In genomic region chr20:9531581-9531980, GRCh38 we compare ENCODE assay signal across 24 cellular contexts. TPM values are rescaled to one million over a fixed set of nuclear protein-coding genes. Genes with fewer than 3 reads are reported as not detected.
"Had no signal": no experiment of that assay in that cellular context is flagged by ENCODE, and none has a peak within 500 bp of the region (broad histone marks: within the 10 kb centered on the region; RNA-seq: fewer than 3 reads in every experiment).

No MANE protein-coding gene starts in this region.

- H3K4me1 ChIP-seq: foreskin keratinocyte, lower lobe of right lung, sigmoid colon, tibial nerve had no signal

- ATAC-seq: activated CD8-positive, alpha-beta T cell treated with anti-CD3 and anti-CD28 coated beads, Interleukin-2, amount 10 ng/mL, durations not matched to agents 7 days and 5 days; foreskin keratinocyte; left lobe of liver; lower lobe of right lung; naive thymus-derived CD4-positive, alpha-beta T cell had no signal

- H3K4me3 Mint-ChIP-seq: activated CD8-positive, alpha-beta T cell treated with anti-CD3 and anti-CD28 coated beads, Interleukin-2, amount 10 ng/mL, durations not matched to agents 7 days and 5 days; activated naive CD4-positive, alpha-beta T cell treated with anti-CD3 and anti-CD28 coated beads, Interleukin-2, amount 50 U/mL, for 24 hours; activated T-helper 1 cell treated with anti-CD3 and anti-CD28 coated beads, Interleukin-12 subunit alpha, Interleukin-12 subunit beta, Interleukin-2, Interleukin-4 antibody, amounts not matched to agents 30 ng/mL and 10 ng/mL and 1 ng/mL, durations not matched to agents 14 hours and 24 hours and 36 hours; immature natural killer cell; naive thymus-derived CD4-positive, alpha-beta T cell; neural crest cell had no signal

- H3K27ac ChIP-seq: foreskin keratinocyte, lower lobe of right lung, sigmoid colon, tibial nerve had no signal

- H3K27me3 Mint-ChIP-seq: activated naive CD4-positive, alpha-beta T cell treated with anti-CD3 and anti-CD28 coated beads, Interleukin-2, amount 50 U/mL, for 24 hours had no signal

- H3K27me3 ChIP-seq: foreskin keratinocyte, sigmoid colon, tibial nerve had no signal

- H3K36me3 Mint-ChIP-seq: activated naive CD4-positive, alpha-beta T cell treated with anti-CD3 and anti-CD28 coated beads, Interleukin-2, amount 50 U/mL, for 24 hours; immature natural killer cell; naive thymus-derived CD4-positive, alpha-beta T cell had no signal

- H3K27ac Mint-ChIP-seq: activated CD8-positive, alpha-beta T cell treated with anti-CD3 and anti-CD28 coated beads, Interleukin-2, amount 10 ng/mL, durations not matched to agents 7 days and 5 days; activated naive CD4-positive, alpha-beta T cell treated with anti-CD3 and anti-CD28 coated beads, Interleukin-2, amount 50 U/mL, for 24 hours; activated T-helper 1 cell treated with anti-CD3 and anti-CD28 coated beads, Interleukin-12 subunit alpha, Interleukin-12 subunit beta, Interleukin-2, Interleukin-4 antibody, amounts not matched to agents 30 ng/mL and 10 ng/mL and 1 ng/mL, durations not matched to agents 14 hours and 24 hours and 36 hours; immature natural killer cell; naive thymus-derived CD4-positive, alpha-beta T cell had no signal

- H3K9me3 Mint-ChIP-seq: activated naive CD4-positive, alpha-beta T cell treated with anti-CD3 and anti-CD28 coated beads, Interleukin-2, amount 50 U/mL, for 24 hours; activated T-helper 1 cell treated with anti-CD3 and anti-CD28 coated beads, Interleukin-12 subunit alpha, Interleukin-12 subunit beta, Interleukin-2, Interleukin-4 antibody, amounts not matched to agents 30 ng/mL and 10 ng/mL and 1 ng/mL, durations not matched to agents 14 hours and 24 hours and 36 hours had no signal

- DNase-seq: activated CD4-positive, alpha-beta T cell treated with anti-CD3 and anti-CD28 coated beads for 1 hour; activated CD4-positive, alpha-beta T cell treated with anti-CD3 and anti-CD28 coated beads, Interleukin-2, amount 50 U/mL, for 1 hour; activated CD8-positive, alpha-beta T cell treated with anti-CD3 and anti-CD28 coated beads, Interleukin-2, amount 10 ng/mL, durations not matched to agents 7 days and 5 days; activated gamma-delta T cell; aorta; cerebellar nuclear complex; cortex of kidney; foreskin keratinocyte; immature natural killer cell; lower lobe of right lung; naive thymus-derived CD4-positive, alpha-beta T cell; occipital lobe; sigmoid colon; stimulated activated CD4-positive, alpha-beta T cell treated with anti-CD3 and anti-CD28 coated beads, Interleukin-4, amount 100 ng/mL, for 24 hours; stimulated activated naive CD4-positive, alpha-beta T cell treated with Interleukin-2 at 50 U/mL for 16 hours; substantia nigra; T-helper 9 cell had no signal

- H3K4me1 Mint-ChIP-seq: activated naive CD4-positive, alpha-beta T cell treated with anti-CD3 and anti-CD28 coated beads, Interleukin-2, amount 50 U/mL, for 24 hours; immature natural killer cell; naive thymus-derived CD4-positive, alpha-beta T cell had no signal

- H3K4me3 ChIP-seq: lower lobe of right lung, sigmoid colon, tibial nerve had no signal

- H3K9me3 ChIP-seq: lower lobe of right lung, sigmoid colon, tibial nerve had no signal

- H3K36me3 ChIP-seq: lower lobe of right lung, sigmoid colon, tibial nerve had no signal

RNA-seq across cellular contexts. Expression of gene LAMP5, which starts 17.2 kb away (rescaled TPM):
- total RNA-seq: activated CD8-positive, alpha-beta T cell treated with anti-CD3 and anti-CD28 coated beads, Interleukin-2, amount 10 ng/mL, durations not matched to agents 7 days and 5 days; activated T-helper 1 cell treated with anti-CD3 and anti-CD28 coated beads, Interleukin-12 subunit alpha, Interleukin-12 subunit beta, Interleukin-2, Interleukin-4 antibody, amounts not matched to agents 30 ng/mL and 10 ng/mL and 1 ng/mL, durations not matched to agents 14 hours and 24 hours and 36 hours; foreskin keratinocyte; glomerular endothelial cell; left lobe of liver; T-helper 1 cell treated with Interleukin-12 subunit alpha and Interleukin-12 subunit beta and Interleukin-4 antibody, amounts not matched to agents 30 ng/mL and 1 ng/mL, for 36 hours had no signal
- polyA plus RNA-seq: foreskin keratinocyte; naive thymus-derived CD4-positive, alpha-beta T cell had no signal
